ENCODE assay signal across 1 cellular context in genomic region chr11:11370263-11371060, GRCh38.
TF ChIP-seq lines count a peak whose summit lies in the region.

No MANE protein-coding gene starts in this region.

TF ChIP-seq in GM12878, 131 proteins besides CTCF, POLR2A, EP300 and RAD21:
- TF ChIP-seq E4F1 (IDR thresholded peaks at IDR 0.05; ENCODE audit: borderline replicate concordance, partially characterized antibody) (no peak), ZNF24 (IDR thresholded peaks at IDR 0.05) (peak; percentile 63; the same call in 1 of the 2 replicates), ATF7 (IDR thresholded peaks at IDR 0.05; ENCODE audit: low read depth) (0 out of 2 replicates have a peak, but pooled peaks have one; percentile 14), SPI1 (IDR thresholded peaks at IDR 0.05; ENCODE audit: borderline replicate concordance, insufficient read depth, low read depth, low read length) (peak; percentile 77)
- TF ChIP-seq, protein P1, sequence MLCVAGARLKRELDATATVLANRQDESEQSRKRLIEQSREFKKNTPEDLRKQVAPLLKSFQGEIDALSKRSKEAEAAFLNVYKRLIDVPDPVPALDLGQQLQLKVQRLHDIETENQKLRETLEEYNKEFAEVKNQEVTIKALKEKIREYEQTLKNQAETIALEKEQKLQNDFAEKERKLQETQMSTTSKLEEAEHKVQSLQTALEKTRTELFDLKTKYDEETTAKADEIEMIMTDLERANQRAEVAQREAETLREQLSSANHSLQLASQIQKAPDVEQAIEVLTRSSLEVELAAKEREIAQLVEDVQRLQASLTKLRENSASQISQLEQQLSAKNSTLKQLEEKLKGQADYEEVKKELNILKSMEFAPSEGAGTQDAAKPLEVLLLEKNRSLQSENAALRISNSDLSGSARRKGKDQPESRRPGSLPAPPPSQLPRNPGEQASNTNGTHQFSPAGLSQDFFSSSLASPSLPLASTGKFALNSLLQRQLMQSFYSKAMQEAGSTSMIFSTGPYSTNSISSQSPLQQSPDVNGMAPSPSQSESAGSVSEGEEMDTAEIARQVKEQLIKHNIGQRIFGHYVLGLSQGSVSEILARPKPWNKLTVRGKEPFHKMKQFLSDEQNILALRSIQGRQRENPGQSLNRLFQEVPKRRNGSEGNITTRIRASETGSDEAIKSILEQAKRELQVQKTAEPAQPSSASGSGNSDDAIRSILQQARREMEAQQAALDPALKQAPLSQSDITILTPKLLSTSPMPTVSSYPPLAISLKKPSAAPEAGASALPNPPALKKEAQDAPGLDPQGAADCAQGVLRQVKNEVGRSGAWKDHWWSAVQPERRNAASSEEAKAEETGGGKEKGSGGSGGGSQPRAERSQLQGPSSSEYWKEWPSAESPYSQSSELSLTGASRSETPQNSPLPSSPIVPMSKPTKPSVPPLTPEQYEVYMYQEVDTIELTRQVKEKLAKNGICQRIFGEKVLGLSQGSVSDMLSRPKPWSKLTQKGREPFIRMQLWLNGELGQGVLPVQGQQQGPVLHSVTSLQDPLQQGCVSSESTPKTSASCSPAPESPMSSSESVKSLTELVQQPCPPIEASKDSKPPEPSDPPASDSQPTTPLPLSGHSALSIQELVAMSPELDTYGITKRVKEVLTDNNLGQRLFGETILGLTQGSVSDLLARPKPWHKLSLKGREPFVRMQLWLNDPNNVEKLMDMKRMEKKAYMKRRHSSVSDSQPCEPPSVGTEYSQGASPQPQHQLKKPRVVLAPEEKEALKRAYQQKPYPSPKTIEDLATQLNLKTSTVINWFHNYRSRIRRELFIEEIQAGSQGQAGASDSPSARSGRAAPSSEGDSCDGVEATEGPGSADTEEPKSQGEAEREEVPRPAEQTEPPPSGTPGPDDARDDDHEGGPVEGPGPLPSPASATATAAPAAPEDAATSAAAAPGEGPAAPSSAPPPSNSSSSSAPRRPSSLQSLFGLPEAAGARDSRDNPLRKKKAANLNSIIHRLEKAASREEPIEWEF (IDR thresholded peaks at IDR 0.05; ENCODE audit: insufficient replicate concordance, low read depth, low read length): peak; percentile 14
TF ChIP-seq in GM12878: peak in this region for 4.
